Comparison of ENCODE assay signal across 23 cellular contexts in genomic region chrX:149004936-149005335, GRCh38.
A peak's percentile ranks its signal among the peaks of the same experiment; 100 is the strongest.
DNase-seq lines count a peak whose midpoint lies in the region; ATAC-seq and TF ChIP-seq lines count a peak whose summit lies in the region.
"Had no signal": no experiment of that assay in that cellular context is flagged by ENCODE, and none has a peak within 500 bp of the region (broad histone marks: within the 10 kb centered on the region; RNA-seq: fewer than 3 reads in every experiment).

No MANE protein-coding gene starts in this region.

- H3K14ac ChIP-seq in IMR-90 (replicated peaks; ENCODE audit: low read depth, low read length) (no peak overlapping the region), neuronal stem cell (ENCODE audit: low read length) (no peak overlapping the region)

- H2BK120ac ChIP-seq in IMR-90 (ENCODE audit: low read depth, low read length) (no peak overlapping the region), neuronal stem cell (ENCODE audit: low read depth, low read length) (no peak overlapping the region)

- H4K20me1 ChIP-seq in IMR-90 (ENCODE audit: insufficient read depth, low read length), result no peaks in the 10 kb centered on the region

- H2BK15ac ChIP-seq in IMR-90 (ENCODE audit: low read depth, low read length) (no peak overlapping the region), neuronal stem cell (ENCODE audit: low read length) (no peak overlapping the region)

- ATAC-seq in IMR-90 (ENCODE audit: low read depth), result no peak
- ATAC-seq in HG03571 (IDR thresholded peaks at IDR 0.05; ENCODE audit: unreplicated experiment), result no peak
- ATAC-seq: activated CD8-positive, alpha-beta memory T cell treated with anti-CD3 and anti-CD28 coated beads, Interleukin-2, amount 10 ng/mL, durations not matched to agents 7 days and 5 days; left cardiac atrium; naive thymus-derived CD4-positive, alpha-beta T cell; upper lobe of right lung had no signal

- in situ Hi-C loops in IMR-90 (cut with MboI; ENCODE audit: low sequenced_read_pairs), result no loop called here

- no peak overlapping the region for H3K56ac ChIP-seq in IMR-90 (ENCODE audit: extremely low read depth, insufficient read depth, low read length)

- TF ChIP-seq CTCF in IMR-90 (conservative IDR thresholded peaks at IDR 0.05; ENCODE audit: low read depth, low read length) (0 out of 2 replicates have a peak, but pooled peaks have one; percentile 10), WERI-Rb-1 (IDR thresholded peaks at IDR 0.05; ENCODE audit: low read depth, low read length) (peak; percentile 49)

- POLR2A ChIA-PET in IMR-90 (lab: Charles Lee; ENCODE audit: unreplicated experiment), result no interaction called here

- H2BK5ac ChIP-seq in IMR-90 (ENCODE audit: low read depth, low read length, poor library complexity, severe bottlenecking) (no peak overlapping the region), neuronal stem cell (ENCODE audit: low read length) (no peak overlapping the region)

- H3K27me3 ChIP-seq in IMR-90 (ENCODE audit: control insufficient read depth, insufficient read depth, low read length) (no peaks in the 10 kb centered on the region), WERI-Rb-1 (ENCODE audit: insufficient read depth, low read depth, severe bottlenecking) (peaks cover 4% of the 10 kb centered on the region), neuronal stem cell (ENCODE audit: control insufficient read depth in 3 of 3, insufficient read depth in 3 of 3, low read depth in 1 of 3, low read length in 3 of 3) (no peaks in the 10 kb centered on the region)
- H3K27me3 ChIP-seq: esophagus muscularis mucosa, right atrium auricular region, upper lobe of right lung had no signal

- H3K23ac ChIP-seq in IMR-90 (ENCODE audit: low read depth, low read length) (no peak overlapping the region), neuronal stem cell (ENCODE audit: low read depth, low read length, poor library complexity) (no peak overlapping the region)

- peak; percentile 9 for DNase-seq in NCI-H82 (lab: John Stamatoyannopoulos, UW)
- no peak for DNase-seq in NCI-H82 treated with DMSO at 0.1 percent for 48 hours (lab: John Stamatoyannopoulos, UW; ENCODE audit: unreplicated experiment)
- no peak for DNase-seq in IMR-90
- peak; percentile 16 for DNase-seq in WERI-Rb-1
- peak; percentile 1 for DNase-seq in neuronal stem cell (ENCODE audit: low spot score)
- DNase-seq in NCI-H1048 (lab: John Stamatoyannopoulos, UW), result no peak
- DNase-seq in GM19238 (ENCODE audit: insufficient read length, low spot score), result no peak
- DNase-seq: 8988T; activated CD4-positive, alpha-beta T cell treated with anti-CD3 and anti-CD28 coated beads for 4 hours; activated CD8-positive, alpha-beta memory T cell treated with anti-CD3 and anti-CD28 coated beads, Interleukin-2, amount 10 ng/mL, durations not matched to agents 7 days and 5 days; AML-193; effector CD8-positive, alpha-beta T cell; HFFc6; left cardiac atrium; naive thymus-derived CD4-positive, alpha-beta T cell; NCI-H2029; NCI-H774; stimulated activated CD4-positive, alpha-beta T cell treated with anti-CD3 and anti-CD28 coated beads, Interleukin-12 subunit alpha, Interleukin-12 subunit beta, amount 100 ng/mL, for 4 hours; upper lobe of right lung had no signal

- no TSS peak for BruUV-seq in IMR-90 (replicated peaks; lab: Mats Ljungman, UMichigan)

- H3K9ac ChIP-seq in IMR-90 (ENCODE audit: low read depth, low read length), result no peak overlapping the region
- H3K9ac ChIP-seq in neuronal stem cell (ENCODE audit: low read depth, low read length, poor library complexity), result no peak overlapping the region

- no peak overlapping the region for H4K8ac ChIP-seq in IMR-90 (ENCODE audit: low read depth in 2 of 2, low read length in 2 of 2)
- no peak overlapping the region for H4K8ac ChIP-seq in neuronal stem cell (ENCODE audit: low read depth, low read length)

- H3K4me1 ChIP-seq in IMR-90 (ENCODE audit: control insufficient read depth, insufficient read depth, low read length), result no peaks in the 10 kb centered on the region
- no peaks in the 10 kb centered on the region for H3K4me1 ChIP-seq in neuronal stem cell (ENCODE audit: control insufficient read depth in 2 of 2, insufficient read depth in 1 of 2, low read depth in 1 of 2, low read length in 2 of 2)
- H3K4me1 ChIP-seq: esophagus muscularis mucosa, right atrium auricular region, upper lobe of right lung had no signal

- intact Hi-C loops in IMR-90 (cut with micrococcal nuclease), result no loop called here

- no peak overlapping the region for H2AK9ac ChIP-seq in IMR-90 (replicated peaks; ENCODE audit: low read depth, low read length, poor library complexity)

- H4K5ac ChIP-seq in IMR-90 (ENCODE audit: low read depth, low read length), result no peak overlapping the region

- H3K36me3 ChIP-seq in IMR-90 (ENCODE audit: control insufficient read depth, insufficient read depth, low read length), result no peaks in the 10 kb centered on the region
- no peaks in the 10 kb centered on the region for H3K36me3 ChIP-seq in WERI-Rb-1
- H3K36me3 ChIP-seq in neuronal stem cell (replicated peaks in 1 of 2; ENCODE audit: control insufficient read depth in 2 of 2, insufficient read depth in 2 of 2, low read length in 2 of 2), result no peaks in the 10 kb centered on the region
- H3K36me3 ChIP-seq: esophagus muscularis mucosa, right atrium auricular region, upper lobe of right lung had no signal

- H3K4me2 ChIP-seq in IMR-90 (ENCODE audit: low read depth, low read length) (no peak overlapping the region), neuronal stem cell (ENCODE audit: insufficient read depth, low read length, poor library complexity, severe bottlenecking) (no peak overlapping the region)

- H2AK5ac ChIP-seq in IMR-90 (ENCODE audit: low read depth, low read length) (no peak overlapping the region), neuronal stem cell (ENCODE audit: low read depth, low read length) (no peak overlapping the region)

- H4K91ac ChIP-seq in IMR-90 (ENCODE audit: insufficient read depth, low read depth, low read length) (no peak overlapping the region), neuronal stem cell (ENCODE audit: low read depth, low read length, poor library complexity) (no peak overlapping the region)

- H3K9me1 ChIP-seq in IMR-90 (ENCODE audit: insufficient read depth, low read length), result no peaks in the 10 kb centered on the region

- H3K27ac ChIP-seq in IMR-90 (ENCODE audit: insufficient read depth, low read length) (no peak overlapping the region), WERI-Rb-1 (no peak overlapping the region), neuronal stem cell (replicated peaks; ENCODE audit: low read length) (no peak overlapping the region)
- H3K27ac ChIP-seq: esophagus muscularis mucosa, right atrium auricular region, RWPE1, upper lobe of right lung had no signal

- CTCF ChIA-PET in IMR-90 (lab: Yijun Ruan, JAX), result no interaction called here

- H3K4me3 ChIP-seq in IMR-90 (ENCODE audit: insufficient read depth, low read depth, low read length), result no peak overlapping the region
- no peak overlapping the region for H3K4me3 ChIP-seq in WERI-Rb-1 (ENCODE audit: low read depth, low read length)
- H3K4me3 ChIP-seq in neuronal stem cell (ENCODE audit: low read length in 2 of 2), result no peak overlapping the region
- H3K4me3 ChIP-seq: esophagus muscularis mucosa, right atrium auricular region, upper lobe of right lung had no signal

- no peak overlapping the region for H2BK20ac ChIP-seq in IMR-90 (ENCODE audit: low read depth, low read length)

- dilution Hi-C loops in IMR-90 (cut with HindIII; ENCODE audit: low sequenced_read_pairs, unreplicated experiment), result no loop called here

- H3K79me1 ChIP-seq in IMR-90 (ENCODE audit: low read depth in 1 of 2, low read length in 2 of 2) (no peaks in the 10 kb centered on the region), neuronal stem cell (ENCODE audit: low read depth, low read length) (no peaks in the 10 kb centered on the region)

- no CpG with 5 or more reads among the region's 2 CpGs for WGBS in IMR-90 (ENCODE audit: extremely low coverage in 2 of 2, insufficient read length in 1 of 2), 2 experiments
- no CpG with 5 or more reads among the region's 2 CpGs for WGBS in neuronal stem cell (ENCODE audit: extremely low coverage in 2 of 2, insufficient read length in 2 of 2, insufficient replicate concordance in 1 of 2), 2 donors

- H3K4ac ChIP-seq in IMR-90 (ENCODE audit: low read depth, low read length), result no peak overlapping the region
- H3K4ac ChIP-seq in neuronal stem cell (ENCODE audit: low read length), result no peak overlapping the region

- TF ChIP-seq POLR2A in IMR-90 (IDR thresholded peaks at IDR 0.05; ENCODE audit: low read depth, low read length), result no peak

- no peak overlapping the region for H3K18ac ChIP-seq in IMR-90 (ENCODE audit: low read depth, low read length)
- H3K18ac ChIP-seq in neuronal stem cell (ENCODE audit: low read length), result no peak overlapping the region

- H2BK12ac ChIP-seq in neuronal stem cell (ENCODE audit: low read length), result no peak overlapping the region

- H2AFZ ChIP-seq in IMR-90 (replicated peaks; ENCODE audit: low read length, poor library complexity) (no peak overlapping the region), neuronal stem cell (ENCODE audit: low read length) (no peak overlapping the region)

- peaks cover 2% of the 10 kb centered on the region; the same call in 1 of the 2 replicates for H3K9me3 ChIP-seq in IMR-90 (ENCODE audit: control insufficient read depth, insufficient read depth, low read length)
- no peaks in the 10 kb centered on the region for H3K9me3 ChIP-seq in WERI-Rb-1 (ENCODE audit: severe bottlenecking)
- no peaks in the 10 kb centered on the region for H3K9me3 ChIP-seq in neuronal stem cell (replicated peaks in 1 of 2; ENCODE audit: control insufficient read depth in 2 of 2, insufficient read depth in 1 of 2, low read depth in 1 of 2, low read length in 2 of 2)
- H3K9me3 ChIP-seq: esophagus muscularis mucosa, right atrium auricular region, upper lobe of right lung had no signal

- no peak for TF ChIP-seq RAD21 in IMR-90 (IDR thresholded peaks at IDR 0.05; ENCODE audit: low read length)

TF ChIP-seq in IMR-90, 13 proteins besides CTCF, POLR2A, EP300 and RAD21:
- TF ChIP-seq FOS (IDR thresholded peaks at IDR 0.05; ENCODE audit: low read depth, low read length) (no peak), RFX5 (IDR thresholded peaks at IDR 0.05; ENCODE audit: low read depth, low read length) (no peak), ELK1 (IDR thresholded peaks at IDR 0.05; ENCODE audit: borderline replicate concordance, low read depth, low read length) (no peak)

Comparison
In these comparisons a context has a peak if more than half of its experiments do, and no peak if none do; other contexts are left out.
1. DNase-seq: peak in NCI-H82 (single experiment), WERI-Rb-1 (single experiment) and neuronal stem cell (single experiment); none in NCI-H82 treated with DMSO at 0.1 percent for 48 hours (single experiment), IMR-90 (single experiment), NCI-H1048 (single experiment) and GM19238 (single experiment).